8 cellular contexts compared by ENCODE assay signal in the genomic region with DNA sequence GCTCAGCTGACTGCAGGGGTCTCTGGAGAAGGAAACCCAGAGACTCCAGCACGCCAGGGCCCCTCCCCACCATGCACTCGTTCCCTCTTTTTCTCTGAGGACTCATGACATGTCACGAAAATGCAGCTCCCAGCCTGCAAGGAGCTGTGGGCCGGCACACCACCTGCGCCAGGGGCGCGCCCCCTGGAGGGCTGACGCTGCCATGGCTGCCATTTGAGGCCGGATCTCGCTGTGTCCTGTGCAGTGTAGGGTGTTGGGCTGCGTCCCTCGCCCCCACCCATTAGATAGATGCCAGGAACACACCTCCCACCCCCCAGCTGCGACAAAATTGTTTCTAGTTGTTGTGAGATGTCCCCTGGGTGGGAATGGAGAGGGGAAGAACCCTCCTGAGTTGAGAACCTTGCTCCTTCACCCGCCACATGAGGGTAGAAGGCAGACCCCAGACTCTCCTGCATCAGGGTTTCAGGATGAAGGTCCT. TPM values are rescaled to one million over a fixed set of nuclear protein-coding genes. Genes with fewer than 3 reads are reported as not detected.
DNase-seq lines count a peak whose midpoint lies in the region; ATAC-seq and TF ChIP-seq lines count a peak whose summit lies in the region.

No MANE protein-coding gene starts in this region.

- POLR2A ChIA-PET in RWPE1 (lab: Yijun Ruan, JAX; ENCODE audit: low non-redundant PET) = no interaction called here

- no peaks in the 10 kb centered on the region for H3K9me3 ChIP-seq in cardiac muscle cell (ENCODE audit: low read depth)

- no peaks in the 10 kb centered on the region for H3K27me3 ChIP-seq in cardiac muscle cell

- DNase-seq in AG08395 (ENCODE audit: low spot score) (peak; percentile 75), GM19238 (ENCODE audit: insufficient read length, low spot score) (peak; percentile 65), RWPE1 (ENCODE audit: low spot score) (no peak), activated gamma-delta T cell treated with Interleukin-2 at 50 U/mL for 16 hours (peak; percentile 75), cardiac muscle cell (ENCODE audit: low read depth in 1 of 2, low spot score in 1 of 2) (peak; percentile 61 to 77), retinal pigment epithelial cell (ENCODE audit: low read depth) (no peak), cerebellum (ENCODE audit: low spot score) (no peak)

- TF ChIP-seq CTCF in RWPE1 (conservative IDR thresholded peaks at IDR 0.05; ENCODE audit: low read depth) (peak; percentile 95), cardiac muscle cell (IDR thresholded peaks at IDR 0.05; ENCODE audit: low read depth, low read length) (peak; percentile 92), retinal pigment epithelial cell (conservative IDR thresholded peaks at IDR 0.05; ENCODE audit: low read depth, low read length) (peak; percentile 98)

- CTCF ChIA-PET in RWPE1 (lab: Yijun Ruan, JAX) = interaction anchor here (0.6 to 2.2 kb wide), 10 partner anchors 10 to 92 kb away, joined by 3 to 9 read pairs (median 4); partner anchors contain the start of genes TK1 and TMC6

- H3K4me1 ChIP-seq in cardiac muscle cell (ENCODE audit: low read depth) = peaks cover 57% of the 10 kb centered on the region

- peak overlapping the region; percentile 67 for H3K27ac ChIP-seq in RWPE1
- no peak overlapping the region for H3K27ac ChIP-seq in cardiac muscle cell

- no peak for ATAC-seq in HG03045 (IDR thresholded peaks at IDR 0.05; ENCODE audit: unreplicated experiment)

- peaks cover 6% of the 10 kb centered on the region for H3K36me3 ChIP-seq in cardiac muscle cell

- H3K4me3 ChIP-seq in cardiac muscle cell = no peak overlapping the region
- H3K4me3 ChIP-seq in retinal pigment epithelial cell (ENCODE audit: low read length) = no peak overlapping the region

RNA-seq across cellular contexts. Expression of gene SYNGR2, which starts 8.2 kb away (rescaled TPM):
- total RNA-seq in cardiac muscle cell (107 and 126 TPM in 2 replicates), cerebellum (6.5 TPM)
- polyA plus RNA-seq in cardiac muscle cell = 262 and 269 TPM in 2 replicates

RNA-seq across cellular contexts. Expression of gene TK1, which starts 10.3 kb away (rescaled TPM):
- total RNA-seq in cardiac muscle cell (21.1 and 35.4 TPM in 2 replicates), cerebellum (9.6 TPM)
- polyA plus RNA-seq in cardiac muscle cell = 40.8 and 57.5 TPM in 2 replicates

RNA-seq across cellular contexts. Expression of gene AFMID, which starts 10.6 kb away (rescaled TPM):
- total RNA-seq in cardiac muscle cell = 47.7 and 85.8 TPM in 2 replicates
- 23.6 and 40.1 TPM in 2 replicates for polyA plus RNA-seq in cardiac muscle cell
- 27.6 TPM for total RNA-seq in cerebellum

RNA-seq across cellular contexts. Expression of gene C17orf99, which starts 30.4 kb away (rescaled TPM):
- total RNA-seq in cardiac muscle cell (not detected in 2 replicates), cerebellum (0.09 TPM)
- not detected in 2 replicates for polyA plus RNA-seq in cardiac muscle cell

RNA-seq across cellular contexts. Expression of gene BIRC5, which starts 37.5 kb away (rescaled TPM):
- 15.0 and 65.2 TPM in 2 replicates for total RNA-seq in cardiac muscle cell
- 17.7 and 112 TPM in 2 replicates for polyA plus RNA-seq in cardiac muscle cell
- 17.6 TPM for total RNA-seq in cerebellum

Comparison
In these comparisons a context has a peak if more than half of its experiments do, and no peak if none do; other contexts are left out.
1. DNase-seq: peak in AG08395 (single experiment), GM19238 (single experiment), activated gamma-delta T cell treated with Interleukin-2 at 50 U/mL for 16 hours (single experiment) and cardiac muscle cell (2 of 2); none in RWPE1 (single experiment), retinal pigment epithelial cell (single experiment) and cerebellum (single experiment).
2. RNA of gene SYNGR2, which starts 8.2 kb away (total RNA-seq): 107 to 126 TPM in cardiac muscle cell; 6.5 TPM in cerebellum (single experiment); every median in the first group is over 10 times any median in the second.
3. Peak in every context shown above with its lines, with median percentiles within 50 percentile points of each other: CTCF ChIP-seq.